ENCODE assay signal across 4 cellular contexts in genomic region chr6:129792049-129792448, GRCh38.
TF ChIP-seq lines count a peak whose summit lies in the region.

No MANE protein-coding gene starts in this region.

TF ChIP-seq in SK-N-SH, 30 proteins besides CTCF, POLR2A, EP300 and RAD21 (continued from another document):
- TF ChIP-seq REST (IDR thresholded peaks at IDR 0.05; ENCODE audit: low read depth, low read length) (peak; percentile 87), TEAD4 (IDR thresholded peaks at IDR 0.05; ENCODE audit: borderline replicate concordance, insufficient read depth) (no peak), NFIC (IDR thresholded peaks at IDR 0.05; ENCODE audit: borderline replicate concordance) (no peak), YY1 (IDR thresholded peaks at IDR 0.05; ENCODE audit: low read depth) (no peak), RFX5 (IDR thresholded peaks at IDR 0.05; ENCODE audit: low read length) (no peak)

TF ChIP-seq in SK-N-SH treated with all-trans-retinoic acid at 6 μM for 48 hours, 23 proteins besides CTCF, POLR2A, EP300 and RAD21 (continued from another document and continues in another):
- TF ChIP-seq TSHZ2 (CRISPR knock-in tag; IDR thresholded peaks at IDR 0.05) (no peak), PPARA (CRISPR knock-in tag; IDR thresholded peaks at IDR 0.05; ENCODE audit: borderline replicate concordance) (no peak), CSDC2 (CRISPR knock-in tag; IDR thresholded peaks at IDR 0.05) (no peak), TCF4 (CRISPR knock-in tag; IDR thresholded peaks at IDR 0.05; ENCODE audit: borderline replicate concordance) (no peak), ISL1 (CRISPR knock-in tag; IDR thresholded peaks at IDR 0.05) (no peak), TOX (CRISPR knock-in tag; IDR thresholded peaks at IDR 0.05; ENCODE audit: borderline replicate concordance) (no peak), ARNTL (CRISPR knock-in tag; IDR thresholded peaks at IDR 0.05; ENCODE audit: borderline replicate concordance, low read depth) (no peak), POU6F1 (CRISPR knock-in tag; IDR thresholded peaks at IDR 0.05; ENCODE audit: borderline replicate concordance, low read depth) (no peak), ZNF8 (CRISPR knock-in tag; IDR thresholded peaks at IDR 0.05) (no peak), GLIS3 (CRISPR knock-in tag; IDR thresholded peaks at IDR 0.05) (no peak), CSRNP3 (CRISPR knock-in tag; IDR thresholded peaks at IDR 0.05) (no peak)

TF ChIP-seq in Ishikawa, 13 proteins besides CTCF, POLR2A, EP300 and RAD21 (continued from another document):
- peak; percentile 67; the same call in 1 of the 2 replicates for TF ChIP-seq REST (IDR thresholded peaks at IDR 0.05; ENCODE audit: low read depth)

TF ChIP-seq in K562, 482 proteins besides CTCF, POLR2A, EP300 and RAD21 (continued from another document):
- TF ChIP-seq ZMIZ1 (IDR thresholded peaks at IDR 0.05; ENCODE audit: low read depth in 2 of 2, low read length in 2 of 2) (no peak), PBX2 (CRISPR knock-in tag; IDR thresholded peaks at IDR 0.05; ENCODE audit: low read depth) (no peak), PBX2 (tag; conservative IDR thresholded peaks at IDR 0.05; ENCODE audit: low read depth) (no peak), LEF1 (IDR thresholded peaks at IDR 0.05) (no peak), CTCFL (IDR thresholded peaks at IDR 0.05; ENCODE audit: borderline replicate concordance, insufficient read depth, low read depth, low read length, poor library complexity, severe bottlenecking) (no peak), MEIS2 (IDR thresholded peaks at IDR 0.05; ENCODE audit: partially characterized antibody) (no peak), ELF4 (CRISPR knock-in tag; IDR thresholded peaks at IDR 0.05) (no peak), GTF3C2 (IDR thresholded peaks at IDR 0.05; ENCODE audit: borderline replicate concordance, extremely low read depth, insufficient read length) (no peak), EZH2 (IDR thresholded peaks at IDR 0.05; ENCODE audit: borderline replicate concordance, low read depth, low read length) (no peak)
